Comparison of ENCODE assay signal across 8 cellular contexts in the genomic region with DNA sequence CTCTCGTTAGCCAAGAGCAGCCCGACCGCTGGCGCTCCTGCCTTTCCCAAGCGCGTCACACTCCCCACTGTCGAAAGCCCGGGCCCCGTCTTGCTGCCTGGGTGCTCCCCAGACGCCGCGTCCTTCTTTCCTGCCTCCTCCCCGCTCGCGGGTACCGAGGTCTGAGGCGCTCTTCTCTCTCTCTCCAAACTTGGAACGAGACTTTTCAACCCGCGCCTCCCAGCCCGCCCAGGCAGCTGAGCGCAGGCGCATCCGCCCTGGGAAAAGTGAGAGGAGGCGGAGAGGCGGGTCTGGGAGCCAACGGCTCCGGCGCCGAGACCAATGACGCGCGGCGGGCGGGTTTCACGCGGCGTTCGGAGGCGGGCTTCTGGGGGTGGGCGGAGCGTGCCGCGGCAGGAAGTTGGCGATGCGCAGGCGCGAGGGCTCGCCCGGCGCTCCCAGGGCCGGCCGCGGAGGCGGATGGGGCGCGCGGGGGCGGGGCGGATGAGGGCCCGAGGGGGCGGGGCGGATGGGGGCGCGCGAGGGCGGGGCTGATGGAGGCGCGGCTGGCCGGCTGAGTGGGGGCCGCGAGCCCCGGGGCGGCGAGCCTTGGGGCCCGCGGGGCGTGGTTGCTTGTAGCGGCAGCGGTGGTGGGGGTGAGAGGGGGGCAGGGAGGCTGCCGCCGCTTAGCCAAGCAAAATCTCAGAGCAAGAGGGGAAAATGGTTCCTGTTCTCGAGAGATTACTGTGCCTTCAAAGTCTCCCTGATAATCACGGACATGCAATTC. TPM values are rescaled to one million over a fixed set of nuclear protein-coding genes. Genes with fewer than 3 reads are reported as not detected.
A peak's percentile ranks its signal among the peaks of the same experiment; 100 is the strongest.
DNase-seq lines count a peak whose midpoint lies in the region; ATAC-seq lines count a peak whose summit lies in the region.

A gene (minus strand): TSS at position 268 of the 766 bp plus-strand sequence. CDS start 309 bp downstream, outside the sequence.

- DNase-seq in Ammon's horn (ENCODE audit: low spot score) (peak; percentile 89), GM19238 (ENCODE audit: insufficient read length, low spot score) (peak; percentile 89), NCI-H524 treated with DMSO at 0.1 percent for 48 hours (lab: John Stamatoyannopoulos, UW) (peak; percentile 62), left colon (peak; percentile 93 to 94)
- DNase-seq in activated CD4-positive, alpha-beta T cell treated with anti-CD3 and anti-CD28 coated beads for 48 hours: peak; percentile 91
- peak; percentile 89 for DNase-seq in stimulated activated CD4-positive, alpha-beta T cell treated with anti-CD3 and anti-CD28 coated beads, Interleukin-1b, Interleukin-23, amount 100 ng/mL, for 48 hours

- intact Hi-C loops in left colon (cut with DNase I, micrococcal nuclease): no loop called here

- peak within 1 kb of the TSS; percentile 93 for H3K27ac ChIP-seq in cingulate gyrus (ENCODE audit: low read depth, low read length)

- ATAC-seq in HG03442 (IDR thresholded peaks at IDR 0.05; ENCODE audit: unreplicated experiment) (peak; percentile 78), left colon (peak; percentile 93)

RNA-seq across cellular contexts. Expression of the gene that starts here (rescaled TPM):
- total RNA-seq in left colon: 10 to 100 TPM; 66.3 to 73.2 TPM

Comparison
In these comparisons a context has a peak if more than half of its experiments do, and no peak if none do; other contexts are left out.
1. Peak in every context shown above with its lines: DNase-seq, ATAC-seq and H3K27ac ChIP-seq.